ENCODE assay signal across 12 cellular contexts in genomic region chr11:57072640-57073039, GRCh38.
DNase-seq lines count a peak whose midpoint lies in the region; ATAC-seq and TF ChIP-seq lines count a peak whose summit lies in the region.
"Had no signal": no experiment of that assay in that cellular context is flagged by ENCODE, and none has a peak within 500 bp of the region (broad histone marks: within the 10 kb centered on the region; RNA-seq: fewer than 3 reads in every experiment).

No MANE protein-coding gene starts in this region.

- no TSS peak for BruUV-seq in Calu3 (replicated peaks; lab: Mats Ljungman, UMichigan)

- H3K4me3 Mint-ChIP-seq in Calu3 (ENCODE audit: low read depth, unreplicated experiment), result no peak overlapping the region
- no peak overlapping the region for H3K4me3 Mint-ChIP-seq in T-helper 2 cell treated with Interferon-gamma antibody and Interleukin-4, amounts not matched to agents 5 μg/mL and 100 μg/mL, for 36 hours
- no peak overlapping the region for H3K4me3 Mint-ChIP-seq in activated naive CD4-positive, alpha-beta T cell treated with anti-CD3 and anti-CD28 coated beads, Interleukin-2, amount 10 ng/mL, durations not matched to agents 7 days and 5 days
- H3K4me3 Mint-ChIP-seq: stimulated activated naive B cell treated with anti-CD40 and anti-IgM and Interleukin-4, amounts not matched to agents 10 μg/mL and 1 μg/mL and 100 μg/mL, for 72 hours had no signal

- intact Hi-C loops in Calu3 (cut with micrococcal nuclease; ENCODE audit: unreplicated experiment), result loop anchor here (5.0 to 10.0 kb wide), 3 partner anchors 70 to 230 kb away; no protein-coding TSS in a partner anchor

- H3K4me1 Mint-ChIP-seq in Calu3 (ENCODE audit: low read depth, unreplicated experiment), result peaks cover 31% of the 10 kb centered on the region
- no peaks in the 10 kb centered on the region for H3K4me1 Mint-ChIP-seq in T-helper 2 cell treated with Interferon-gamma antibody and Interleukin-4, amounts not matched to agents 5 μg/mL and 100 μg/mL, for 36 hours (ENCODE audit: low read depth)
- no peaks in the 10 kb centered on the region for H3K4me1 Mint-ChIP-seq in activated naive CD4-positive, alpha-beta T cell treated with anti-CD3 and anti-CD28 coated beads, Interleukin-2, amount 10 ng/mL, durations not matched to agents 7 days and 5 days
- H3K4me1 Mint-ChIP-seq: stimulated activated naive B cell treated with anti-CD40 and anti-IgM and Interleukin-4, amounts not matched to agents 10 μg/mL and 1 μg/mL and 100 μg/mL, for 72 hours had no signal

- CTCF ChIA-PET in Calu3 (lab: Charles Lee), result interaction anchor here (0.7 to 0.9 kb wide), 5 partner anchors 10 to 232 kb away, joined by 3 to 4 read pairs (median 3); no protein-coding TSS in a partner anchor
- CTCF ChIA-PET in activated naive CD4-positive, alpha-beta T cell treated with anti-CD3 and anti-CD28 coated beads, Interleukin-2, amount 10 ng/mL, durations not matched to agents 7 days and 5 days (lab: Charles Lee), result no interaction called here

- no peaks in the 10 kb centered on the region for H3K27me3 Mint-ChIP-seq in Calu3 (ENCODE audit: unreplicated experiment)
- no peaks in the 10 kb centered on the region for H3K27me3 Mint-ChIP-seq in T-helper 2 cell treated with Interferon-gamma antibody and Interleukin-4, amounts not matched to agents 5 μg/mL and 100 μg/mL, for 36 hours (ENCODE audit: low read depth)
- no peaks in the 10 kb centered on the region for H3K27me3 Mint-ChIP-seq in activated naive CD4-positive, alpha-beta T cell treated with anti-CD3 and anti-CD28 coated beads, Interleukin-2, amount 10 ng/mL, durations not matched to agents 7 days and 5 days

- ATAC-seq in SK-N-SH treated with all-trans-retinoic acid at 6 μM for 48 hours, result peak; percentile 98
- ATAC-seq in GM21528 (IDR thresholded peaks at IDR 0.05; ENCODE audit: low FRiP score, unreplicated experiment), result no peak

- no peaks in the 10 kb centered on the region for H3K36me3 Mint-ChIP-seq in Calu3 (ENCODE audit: insufficient read depth, unreplicated experiment)
- no peaks in the 10 kb centered on the region for H3K36me3 Mint-ChIP-seq in T-helper 2 cell treated with Interferon-gamma antibody and Interleukin-4, amounts not matched to agents 5 μg/mL and 100 μg/mL, for 36 hours (ENCODE audit: low read depth)
- H3K36me3 Mint-ChIP-seq in activated naive CD4-positive, alpha-beta T cell treated with anti-CD3 and anti-CD28 coated beads, Interleukin-2, amount 10 ng/mL, durations not matched to agents 7 days and 5 days, result no peaks in the 10 kb centered on the region
- H3K36me3 Mint-ChIP-seq: stimulated activated naive B cell treated with anti-CD40 and anti-IgM and Interleukin-4, amounts not matched to agents 10 μg/mL and 1 μg/mL and 100 μg/mL, for 72 hours had no signal

- H3K27ac Mint-ChIP-seq in Calu3 (ENCODE audit: unreplicated experiment), result peak overlapping the region; percentile 92
- H3K27ac Mint-ChIP-seq in T-helper 2 cell treated with Interferon-gamma antibody and Interleukin-4, amounts not matched to agents 5 μg/mL and 100 μg/mL, for 36 hours, result no peak overlapping the region
- no peak overlapping the region for H3K27ac Mint-ChIP-seq in activated naive CD4-positive, alpha-beta T cell treated with anti-CD3 and anti-CD28 coated beads, Interleukin-2, amount 10 ng/mL, durations not matched to agents 7 days and 5 days
- H3K27ac Mint-ChIP-seq: stimulated activated naive B cell treated with anti-CD40 and anti-IgM and Interleukin-4, amounts not matched to agents 10 μg/mL and 1 μg/mL and 100 μg/mL, for 72 hours had no signal

- peaks cover 2% of the 10 kb centered on the region for H3K9me3 Mint-ChIP-seq in Calu3 (ENCODE audit: low read depth, unreplicated experiment)
- H3K9me3 Mint-ChIP-seq in T-helper 2 cell treated with Interferon-gamma antibody and Interleukin-4, amounts not matched to agents 5 μg/mL and 100 μg/mL, for 36 hours, result no peaks in the 10 kb centered on the region
- peaks cover 3% of the 10 kb centered on the region for H3K9me3 Mint-ChIP-seq in activated naive CD4-positive, alpha-beta T cell treated with anti-CD3 and anti-CD28 coated beads, Interleukin-2, amount 10 ng/mL, durations not matched to agents 7 days and 5 days

- DNase-seq in Calu3 (peak; percentile 17), foreskin fibroblast (peak; percentile 92 to 95), retinal pigment epithelial cell (ENCODE audit: low read depth) (peak; percentile 93), DMS 273 treated with DMSO at 0.1 percent for 48 hours (lab: John Stamatoyannopoulos, UW) (no peak)
- no peak for DNase-seq in T-helper 2 cell treated with Interferon-gamma antibody and Interleukin-4, amounts not matched to agents 5 μg/mL and 100 μg/mL, for 36 hours (ENCODE audit: low spot score)
- DNase-seq in activated naive CD4-positive, alpha-beta T cell treated with anti-CD3 and anti-CD28 coated beads, Interleukin-2, amount 10 ng/mL, durations not matched to agents 7 days and 5 days, result no peak
- DNase-seq: head of caudate nucleus; ovary; stimulated activated naive B cell treated with anti-CD40 and anti-IgM and Interleukin-4, amounts not matched to agents 10 μg/mL and 1 μg/mL and 100 μg/mL, for 72 hours; T-helper 9 cell had no signal

- TF ChIP-seq CTCF in Calu3 (IDR thresholded peaks at IDR 0.05; ENCODE audit: unreplicated experiment), result no peak
- no peak for TF ChIP-seq CTCF in foreskin fibroblast (IDR thresholded peaks at IDR 0.05; ENCODE audit: low read depth, low read length)
- no peak for TF ChIP-seq CTCF in retinal pigment epithelial cell (conservative IDR thresholded peaks at IDR 0.05; ENCODE audit: low read depth, low read length)

- H3K4me3 ChIP-seq in foreskin fibroblast (ENCODE audit: low read depth in 1 of 2, low read length in 2 of 2) (no peak overlapping the region), retinal pigment epithelial cell (ENCODE audit: low read length) (no peak overlapping the region)
- H3K4me3 ChIP-seq: ovary had no signal

TF ChIP-seq in SK-N-SH treated with all-trans-retinoic acid at 6 μM for 48 hours, 23 proteins besides CTCF, POLR2A, EP300 and RAD21 (continues in another document):
- TF ChIP-seq PPARA (CRISPR knock-in tag; IDR thresholded peaks at IDR 0.05; ENCODE audit: borderline replicate concordance) (no peak), OSR1 (CRISPR knock-in tag; IDR thresholded peaks at IDR 0.05) (no peak), TSHZ2 (CRISPR knock-in tag; IDR thresholded peaks at IDR 0.05) (no peak), ZNF565 (CRISPR knock-in tag; conservative IDR thresholded peaks at IDR 0.05; ENCODE audit: low read depth) (no peak), ESRRG (CRISPR knock-in tag; IDR thresholded peaks at IDR 0.05) (0 out of 2 replicates have a peak, but pooled peaks have one; percentile 51), ZFP30 (CRISPR knock-in tag; IDR thresholded peaks at IDR 0.05) (no peak), TCF4 (CRISPR knock-in tag; IDR thresholded peaks at IDR 0.05; ENCODE audit: borderline replicate concordance) (no peak), BACH2 (CRISPR knock-in tag; IDR thresholded peaks at IDR 0.05; ENCODE audit: borderline replicate concordance) (no peak), RARB (CRISPR knock-in tag; IDR thresholded peaks at IDR 0.05) (no peak), ZNF8 (CRISPR knock-in tag; IDR thresholded peaks at IDR 0.05) (peak; percentile 57; the same call in 1 of the 2 replicates), SNAI2 (CRISPR knock-in tag; IDR thresholded peaks at IDR 0.05) (no peak), ZNF70 (CRISPR knock-in tag; IDR thresholded peaks at IDR 0.05) (no peak), CREB5 (CRISPR knock-in tag; IDR thresholded peaks at IDR 0.05; ENCODE audit: low read depth) (peak; percentile 78), ISL1 (CRISPR knock-in tag; IDR thresholded peaks at IDR 0.05) (peak; percentile 97), ARNTL (CRISPR knock-in tag; IDR thresholded peaks at IDR 0.05; ENCODE audit: borderline replicate concordance, low read depth) (no peak)

Comparison
In these comparisons a context has a peak if more than half of its experiments do, and no peak if none do; other contexts are left out.
1. DNase-seq: peak in Calu3 (single experiment), foreskin fibroblast (2 of 2) and retinal pigment epithelial cell (single experiment); none in T-helper 2 cell treated with Interferon-gamma antibody and Interleukin-4, amounts not matched to agents 5 μg/mL and 100 μg/mL, for 36 hours (single experiment), DMS 273 treated with DMSO at 0.1 percent for 48 hours (single experiment) and activated naive CD4-positive, alpha-beta T cell treated with anti-CD3 and anti-CD28 coated beads, Interleukin-2, amount 10 ng/mL, durations not matched to agents 7 days and 5 days (single experiment).